ENCODE assay signal across 20 cellular contexts in the genomic region with DNA sequence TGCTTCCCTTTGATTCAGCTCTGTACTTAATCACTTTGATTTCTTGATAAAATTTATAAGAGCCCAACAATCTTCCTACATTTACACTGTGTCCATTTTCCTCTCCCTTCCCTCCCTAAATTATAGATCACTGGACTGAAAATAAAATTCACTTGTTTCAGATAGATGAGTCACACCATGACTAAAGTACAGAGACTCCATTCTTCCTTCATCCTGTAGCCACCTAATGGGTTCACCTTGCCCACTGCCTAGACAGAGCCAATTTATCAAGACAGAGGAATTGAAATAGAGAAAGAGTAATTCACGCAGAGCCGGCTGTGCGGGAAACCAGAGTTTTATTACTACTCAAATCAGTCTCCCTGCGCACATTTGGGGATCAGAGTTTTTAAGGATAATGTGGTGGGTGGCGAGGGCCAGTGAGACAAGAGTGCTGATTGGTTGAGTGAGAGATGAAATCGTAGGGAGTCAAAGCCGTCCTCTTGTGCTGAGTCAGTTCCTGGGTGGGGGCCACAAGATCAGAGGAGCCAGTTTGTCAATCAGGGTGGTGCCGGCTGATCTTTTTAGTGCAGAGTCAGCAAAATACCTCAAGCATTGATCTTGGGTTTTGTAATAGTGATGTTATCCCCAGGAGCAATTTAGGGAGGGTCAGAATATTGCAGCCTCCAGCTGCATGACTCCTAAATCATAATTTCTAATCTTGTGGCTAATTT.
"Had no signal": no experiment of that assay in that cellular context is flagged by ENCODE, and none has a peak within 500 bp of the region (broad histone marks: within the 10 kb centered on the region; RNA-seq: fewer than 3 reads in every experiment).

No MANE protein-coding gene starts in this region.

- H3K4me1 ChIP-seq: adrenal gland, parathyroid adenoma, spleen, upper lobe of left lung had no signal

- H3K9me3 ChIP-seq: adrenal gland, gastroesophageal sphincter, heart right ventricle, neutrophil, spleen, thoracic aorta, upper lobe of left lung had no signal

- H3K79me2 ChIP-seq: parathyroid adenoma had no signal

- H2AFZ ChIP-seq: parathyroid adenoma had no signal

- H3K9ac ChIP-seq: parathyroid adenoma had no signal

- H3K27me3 ChIP-seq: cardiac muscle cell, gastroesophageal sphincter, neutrophil, spleen, upper lobe of left lung had no signal

- ATAC-seq: activated naive CD4-positive, alpha-beta T cell treated with anti-CD3 and anti-CD28 coated beads, Interleukin-2, amount 50 U/mL, for 72 hours; activated T-cell treated with anti-CD3 and anti-CD28 coated beads, Interleukin-2, amount 50 U/mL, for 72 hours; gastroesophageal sphincter; natural killer cell; stimulated activated memory B cell treated with anti-CD40 and anti-IgM and Interleukin-4, amounts not matched to agents 10 μg/mL and 1 μg/mL and 100 μg/mL, for 72 hours had no signal

- H3K36me3 ChIP-seq: adrenal gland, cardiac muscle cell, gastroesophageal sphincter, heart right ventricle, neutrophil, spleen, thoracic aorta, upper lobe of left lung, WERI-Rb-1 had no signal

- DNase-seq: activated CD4-positive, alpha-beta T cell treated with anti-CD3 and anti-CD28 coated beads, Interleukin-2, amount 50 U/mL, for 4 hours; activated gamma-delta T cell; activated T-cell treated with anti-CD3 and anti-CD28 coated beads, Interleukin-2, amount 50 U/mL, for 72 hours; adrenal gland; heart right ventricle; mesendoderm; natural killer cell; spleen; stimulated activated CD4-positive, alpha-beta T cell treated with anti-CD3 and anti-CD28 coated beads, Interleukin-4, amount 100 ng/mL, for 4 hours; T-helper 2 cell; upper lobe of left lung; WERI-Rb-1 had no signal

- H3K27ac ChIP-seq: adrenal gland, cardiac muscle cell, epithelial cell of prostate, neutrophil, parathyroid adenoma, thoracic aorta, WERI-Rb-1 had no signal

- H3K4me3 ChIP-seq: adrenal gland, cardiac muscle cell, gastroesophageal sphincter, heart right ventricle, spleen, thoracic aorta, upper lobe of left lung had no signal
